ENCODE assay signal across 13 cellular contexts in the genomic region with DNA sequence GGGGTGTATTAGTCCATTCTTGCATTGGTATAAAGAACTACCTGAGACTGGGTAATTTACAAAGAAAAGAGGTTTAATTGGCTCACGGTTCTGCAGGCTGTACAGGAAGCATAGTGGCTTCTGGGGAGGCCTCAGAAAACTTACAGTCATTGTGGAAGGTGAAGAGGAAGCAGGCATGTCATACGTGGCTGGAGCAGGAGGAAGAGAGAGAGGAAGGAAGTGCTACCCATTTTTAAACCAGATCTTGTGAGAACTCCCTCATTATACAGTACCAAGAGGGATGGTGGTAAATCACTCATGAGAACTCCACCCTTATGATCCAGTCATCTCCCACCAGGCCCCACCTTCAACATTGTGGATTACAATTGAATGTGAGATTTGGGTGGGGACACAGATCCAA. TPM values are rescaled to one million over a fixed set of nuclear protein-coding genes. Genes with fewer than 3 reads are reported as not detected.
DNase-seq lines count a peak whose midpoint lies in the region; TF ChIP-seq lines count a peak whose summit lies in the region.
"Had no signal": no experiment of that assay in that cellular context is flagged by ENCODE, and none has a peak within 500 bp of the region (broad histone marks: within the 10 kb centered on the region; RNA-seq: fewer than 3 reads in every experiment).

No MANE protein-coding gene starts in this region.

- peaks cover 3% of the 10 kb centered on the region for H3K4me1 ChIP-seq in osteoblast (ENCODE audit: insufficient read depth, low read length)
- no peaks in the 10 kb centered on the region for H3K4me1 ChIP-seq in hepatocyte (ENCODE audit: insufficient read depth)

- H3K4me3 Mint-ChIP-seq in IgD-negative memory B cell (peak overlapping the region in 2 of 4 donors; percentile 25 to 46), brain (no peak overlapping the region)

- H3K27me3 ChIP-seq in osteoblast (ENCODE audit: insufficient read depth, low read length) (no peaks in the 10 kb centered on the region), hepatocyte (no peaks in the 10 kb centered on the region)

- H3K79me2 ChIP-seq in osteoblast (ENCODE audit: insufficient read depth, low read length), result peaks cover 66% of the 10 kb centered on the region
- H3K79me2 ChIP-seq in hepatocyte, result peaks cover 48% of the 10 kb centered on the region

- H3K4me2 ChIP-seq in osteoblast (ENCODE audit: insufficient read depth, low read length) (no peak overlapping the region), hepatocyte (no peak overlapping the region)

- H3K36me3 ChIP-seq in osteoblast (ENCODE audit: insufficient read depth, low read length), result no peaks in the 10 kb centered on the region
- H3K36me3 ChIP-seq in hepatocyte (replicated peaks; ENCODE audit: insufficient read depth, low read depth), result no peaks in the 10 kb centered on the region

- H3K27me3 Mint-ChIP-seq in IgD-negative memory B cell (no peaks in the 10 kb centered on the region), brain (no peaks in the 10 kb centered on the region)

- H3K36me3 Mint-ChIP-seq in IgD-negative memory B cell, result peaks cover 16% of the 10 kb centered on the region
- peaks cover 10% of the 10 kb centered on the region for H3K36me3 Mint-ChIP-seq in brain

- H3K9me2 ChIP-seq in hepatocyte (replicated peaks; ENCODE audit: insufficient read depth), result no peaks in the 10 kb centered on the region

- H3K27ac ChIP-seq in osteoblast (ENCODE audit: low read depth, low read length) (peak overlapping the region; percentile 29), hepatocyte (no peak overlapping the region)

- peaks cover 1 to 24% (median 4%) of the 10 kb centered on the region in 3 donors for H3K9me3 Mint-ChIP-seq in IgD-negative memory B cell
- no peaks in the 10 kb centered on the region for H3K9me3 Mint-ChIP-seq in brain

- H3K9me3 ChIP-seq in osteoblast (ENCODE audit: low read depth, low read length) (no peaks in the 10 kb centered on the region), hepatocyte (ENCODE audit: low read depth) (no peaks in the 10 kb centered on the region)

- peak overlapping the region; percentile 18 to 91 (median 88) for H3K27ac Mint-ChIP-seq in IgD-negative memory B cell
- H3K27ac Mint-ChIP-seq in brain, result peak overlapping the region in 3 of 5 experiments; percentile 0 to 1 (median 1)

- peak; percentile 21 for DNase-seq in GM12864 (ENCODE audit: low read depth)
- no peak for DNase-seq in osteoblast (ENCODE audit: insufficient read length, low spot score, missing footprints)
- no peak for DNase-seq in DMS114 treated with DMSO at 0.1 percent for 48 hours (lab: John Stamatoyannopoulos, UW; ENCODE audit: unreplicated experiment)
- DNase-seq in NCI-H345 (lab: John Stamatoyannopoulos, UW), result no peak
- DNase-seq in hepatocyte (ENCODE audit: low spot score), result no peak
- DNase-seq: COR-L47, Kasumi-1, NCI-H1436, NCI-H2029 treated with DMSO at 0.1 percent for 48 hours, NCI-H510A treated with DMSO at 0.1 percent for 48 hours, SIG-M5 had no signal

- WGBS in hepatocyte (ENCODE audit: low lambda C conversion rate, missing lambda C conversion rate), result 86% methylated on average over 2 of the region's 2 CpGs

- H4K20me1 ChIP-seq in osteoblast (ENCODE audit: insufficient read depth, low read length), result peaks cover 66% of the 10 kb centered on the region
- peaks cover 8% of the 10 kb centered on the region for H4K20me1 ChIP-seq in hepatocyte (ENCODE audit: insufficient read depth, poor library complexity, severe bottlenecking)

- H3K4me1 Mint-ChIP-seq in IgD-negative memory B cell (peaks cover 32 to 41% (median 37%) of the 10 kb centered on the region in 3 donors), brain (peaks cover 10% of the 10 kb centered on the region)

- H3K4me3 ChIP-seq in GM12864 (ENCODE audit: low read depth, low read length) (no peak overlapping the region), osteoblast (ENCODE audit: insufficient read depth, low read length) (no peak overlapping the region), hepatocyte (no peak overlapping the region)

- H2AFZ ChIP-seq in osteoblast (ENCODE audit: low read length) (no peak overlapping the region), hepatocyte (no peak overlapping the region)

- TF ChIP-seq CTCF in GM12864 (IDR thresholded peaks at IDR 0.05; ENCODE audit: low read depth, low read length, missing control alignments) (no peak), brain (conservative IDR thresholded peaks at IDR 0.05) (no peak), osteoblast (IDR thresholded peaks at IDR 0.05; ENCODE audit: extremely low read depth, low read depth, low read length) (no peak), hepatocyte (IDR thresholded peaks at IDR 0.05; ENCODE audit: poor library complexity) (no peak)

RNA-seq across cellular contexts. Expression of a gene that starts 53.1 kb away (rescaled TPM):
- polyA plus RNA-seq in IgD-negative memory B cell (42.0 TPM), brain (ENCODE audit: insufficient read depth, low read depth, low replicate concordance) (39.8 TPM), hepatocyte (43.2 and 44.1 TPM in 2 replicates)
- total RNA-seq in osteoblast (23.9 and 40.5 TPM in 2 replicates), hepatocyte (20.4 and 20.8 TPM in 2 replicates)
